In genomic region chr17:44069974-44070454, GRCh38 we compare ENCODE assay signal across 6 cellular contexts. TPM values are rescaled to one million over a fixed set of nuclear protein-coding genes. Genes with fewer than 3 reads are reported as not detected.
DNase-seq lines count a peak whose midpoint lies in the region; ATAC-seq and TF ChIP-seq lines count a peak whose summit lies in the region.

No MANE protein-coding gene starts in this region.

- peak; percentile 48 for DNase-seq in RWPE1 (ENCODE audit: low spot score)
- DNase-seq in left ventricle myocardium inferior, result no peak
- DNase-seq in tibial nerve (ENCODE audit: low spot score in 2 of 2), result no peak
- no peak for DNase-seq in NCI-H2171 (lab: John Stamatoyannopoulos, UW)
- DNase-seq in hepatic stellate cell (ENCODE audit: low spot score), result no peak

- peak overlapping the region; percentile 91 for H3K4me3 ChIP-seq in left ventricle myocardium inferior
- peak overlapping the region; percentile 63 to 85 (median 69) for H3K4me3 ChIP-seq in tibial nerve

- H3K9me3 ChIP-seq in left ventricle myocardium inferior (replicated peaks) (no peaks in the 10 kb centered on the region), tibial nerve (no peaks in the 10 kb centered on the region)

- POLR2A ChIA-PET in RWPE1 (lab: Yijun Ruan, JAX; ENCODE audit: low non-redundant PET), result interaction anchor here (0.6 to 0.7 kb wide), 2 partner anchors 25 to 427 kb away, joined by 3 to 4 read pairs; no protein-coding TSS in a partner anchor

- WGBS in tibial nerve, 2 donors, result 13 to 20% methylated on average over 7 of the region's 7 CpGs

- H3K36me3 ChIP-seq in left ventricle myocardium inferior (peaks cover 12% of the 10 kb centered on the region), tibial nerve (peaks cover 0 to 21% (median 0%) of the 10 kb centered on the region in 3 donors)

- intact Hi-C loops in left ventricle myocardium inferior (cut with micrococcal nuclease), result no loop called here

- CTCF ChIA-PET in RWPE1 (lab: Yijun Ruan, JAX), result interaction anchor here (0.7 kb wide), 1 partner anchor 33 kb away, joined by 8 read pairs; no protein-coding TSS in a partner anchor

- no peak for TF ChIP-seq EP300 in tibial nerve (IDR thresholded peaks at IDR 0.05)

- no peak for TF ChIP-seq CTCF in RWPE1 (conservative IDR thresholded peaks at IDR 0.05; ENCODE audit: low read depth)
- no peak for TF ChIP-seq CTCF in left ventricle myocardium inferior (IDR thresholded peaks at IDR 0.05; ENCODE audit: borderline replicate concordance)
- no peak for TF ChIP-seq CTCF in tibial nerve (IDR thresholded peaks at IDR 0.05)

- peak; percentile 10 for ATAC-seq in GM21529 (IDR thresholded peaks at IDR 0.05; ENCODE audit: unreplicated experiment)

- H3K27ac ChIP-seq in RWPE1, result peak overlapping the region; percentile 96
- H3K27ac ChIP-seq in left ventricle myocardium inferior (replicated peaks), result peak overlapping the region; percentile 95
- H3K27ac ChIP-seq in tibial nerve, result peak overlapping the region; percentile 24 to 93 (median 82)

- TF ChIP-seq POLR2A in tibial nerve (IDR thresholded peaks at IDR 0.05), result no peak

- H3K27me3 ChIP-seq in left ventricle myocardium inferior (ENCODE audit: low read depth) (no peaks in the 10 kb centered on the region), tibial nerve (no peaks in the 10 kb centered on the region)

- H3K4me1 ChIP-seq in left ventricle myocardium inferior, result peaks cover 60% of the 10 kb centered on the region
- peaks cover 0 to 69% (median 26%) of the 10 kb centered on the region in 4 donors for H3K4me1 ChIP-seq in tibial nerve

RNA-seq across cellular contexts. Expression of gene G6PC3, which starts 0.5 kb away (rescaled TPM):
- 29.3 TPM for total RNA-seq in left ventricle myocardium inferior
- 10 to 100 TPM; 24.9 to 68.7 (median 36.2) TPM for total RNA-seq in tibial nerve

RNA-seq across cellular contexts. Expression of gene LSM12, which starts 3.5 kb away (rescaled TPM):
- 41.2 TPM for total RNA-seq in left ventricle myocardium inferior
- total RNA-seq in tibial nerve, result 10 to 100 TPM; 18.2 to 37.2 (median 23.9) TPM

RNA-seq across cellular contexts. Expression of gene HDAC5, which starts 53.4 kb away (rescaled TPM):
- 62.6 TPM for total RNA-seq in left ventricle myocardium inferior
- 100 to 1,000 TPM in 3 of 4 donors, 10 to 100 TPM in 1; 99.8 to 201 (median 125) TPM for total RNA-seq in tibial nerve

RNA-seq across cellular contexts. Expression of gene TMEM101, which starts 55.3 kb away (rescaled TPM):
- total RNA-seq in left ventricle myocardium inferior (18.3 TPM), tibial nerve (10 to 100 TPM; 28.6 to 41.2 (median 34.5) TPM)
